ENCODE assay signal across 28 cellular contexts in genomic region chr4:101594588-101594987, GRCh38.
DNase-seq lines count a peak whose midpoint lies in the region; ATAC-seq, FAIRE-seq and TF ChIP-seq lines count a peak whose summit lies in the region.
"Had no signal": no experiment of that assay in that cellular context is flagged by ENCODE, and none has a peak within 500 bp of the region (broad histone marks: within the 10 kb centered on the region; RNA-seq: fewer than 3 reads in every experiment).

No MANE protein-coding gene starts in this region.

- no peaks in the 10 kb centered on the region for H3K4me1 Mint-ChIP-seq in activated naive CD8-positive, alpha-beta T cell treated with anti-CD3 and anti-CD28 coated beads, Interleukin-2, amount 50 U/mL, for 24 hours

- no peak for TF ChIP-seq CTCF in Peyer's patch (IDR thresholded peaks at IDR 0.05)

- FAIRE-seq in small intestine (lab: Jason Lieb, UNC) = no peak
- FAIRE-seq: A204.1, GM12878, GM12892, GM18507 had no signal

- H3K27ac ChIP-seq in Peyer's patch (no peak overlapping the region), small intestine (ENCODE audit: low read depth in 1 of 2, low read length in 1 of 2) (no peak overlapping the region)
- H3K27ac ChIP-seq: BLaER1 had no signal

- no peaks in the 10 kb centered on the region for H3K27me3 Mint-ChIP-seq in activated naive CD8-positive, alpha-beta T cell treated with anti-CD3 and anti-CD28 coated beads, Interleukin-2, amount 50 U/mL, for 24 hours

- no peaks in the 10 kb centered on the region for H3K36me3 ChIP-seq in Peyer's patch
- no peaks in the 10 kb centered on the region for H3K36me3 ChIP-seq in small intestine (ENCODE audit: control insufficient read depth in 2 of 2, insufficient read depth in 2 of 2, low read length in 2 of 2)
- H3K36me3 ChIP-seq: BE2C, BLaER1 had no signal

- no peaks in the 10 kb centered on the region for H3K4me1 ChIP-seq in Peyer's patch
- no peaks in the 10 kb centered on the region for H3K4me1 ChIP-seq in small intestine (ENCODE audit: control insufficient read depth in 2 of 2, insufficient read depth in 1 of 2, low read depth in 1 of 2, low read length in 1 of 2)
- H3K4me1 ChIP-seq: BE2C, BLaER1 had no signal

- H3K4me3 Mint-ChIP-seq in activated naive CD8-positive, alpha-beta T cell treated with anti-CD3 and anti-CD28 coated beads, Interleukin-2, amount 50 U/mL, for 24 hours = no peak overlapping the region
- H3K4me3 Mint-ChIP-seq: CD14-positive monocyte; CD4-positive, alpha-beta memory T cell; CD4-positive, CD25-positive, alpha-beta regulatory T cell; CD8-positive, alpha-beta memory T cell had no signal

- 34 to 81% (median 57%) methylated on average over 10 to 11 of the region's 11 CpGs for WGBS in small intestine, 3 donors

- no peaks in the 10 kb centered on the region for H3K9me3 ChIP-seq in Peyer's patch
- H3K9me3 ChIP-seq in small intestine (ENCODE audit: control insufficient read depth, low read depth) = no peaks in the 10 kb centered on the region
- H3K9me3 ChIP-seq: BE2C, BLaER1 had no signal

- TF ChIP-seq POLR2A in Peyer's patch (IDR thresholded peaks at IDR 0.05) = no peak

- no peak overlapping the region for H3K4me3 ChIP-seq in Peyer's patch
- no peak overlapping the region for H3K4me3 ChIP-seq in small intestine (ENCODE audit: low read depth in 1 of 2, low read length in 2 of 2)
- H3K4me3 ChIP-seq: BLaER1, GM12878 had no signal

- H3K9me3 Mint-ChIP-seq in activated naive CD8-positive, alpha-beta T cell treated with anti-CD3 and anti-CD28 coated beads, Interleukin-2, amount 50 U/mL, for 24 hours = no peaks in the 10 kb centered on the region
- H3K9me3 Mint-ChIP-seq: CD4-positive, alpha-beta memory T cell; CD4-positive, CD25-positive, alpha-beta regulatory T cell; CD8-positive, alpha-beta memory T cell had no signal

- H3K27ac Mint-ChIP-seq in activated naive CD8-positive, alpha-beta T cell treated with anti-CD3 and anti-CD28 coated beads, Interleukin-2, amount 50 U/mL, for 24 hours = no peak overlapping the region
- H3K27ac Mint-ChIP-seq: CD14-positive monocyte; CD4-positive, alpha-beta memory T cell; CD4-positive, CD25-positive, alpha-beta regulatory T cell; CD8-positive, alpha-beta memory T cell had no signal

- ATAC-seq in left colon (peak; percentile 99), GM21717 (IDR thresholded peaks at IDR 0.05; ENCODE audit: unreplicated experiment) (no peak), GM19351 (IDR thresholded peaks at IDR 0.05; ENCODE audit: unreplicated experiment) (no peak)
- ATAC-seq in activated naive CD8-positive, alpha-beta T cell treated with anti-CD3 and anti-CD28 coated beads, Interleukin-2, amount 50 U/mL, for 24 hours = no peak
- ATAC-seq: GM12878 had no signal

- no peaks in the 10 kb centered on the region for H3K36me3 Mint-ChIP-seq in activated naive CD8-positive, alpha-beta T cell treated with anti-CD3 and anti-CD28 coated beads, Interleukin-2, amount 50 U/mL, for 24 hours (ENCODE audit: low read depth)
- H3K36me3 Mint-ChIP-seq: CD14-positive monocyte; CD4-positive, alpha-beta memory T cell; CD4-positive, CD25-positive, alpha-beta regulatory T cell; CD8-positive, alpha-beta memory T cell had no signal

- DNase-seq in Peyer's patch = peak in 2 of 3 donors; percentile 65 to 74
- peak; percentile 64 for DNase-seq in left colon
- DNase-seq in small intestine = peak; percentile 56
- DNase-seq in activated naive CD8-positive, alpha-beta T cell treated with anti-CD3 and anti-CD28 coated beads, Interleukin-2, amount 50 U/mL, for 24 hours = no peak
- DNase-seq in OCI-M1 (lab: John Stamatoyannopoulos, UW) = no peak
- DNase-seq: 8988T; ACHN; BE2C; C1 segment of cervical spinal cord; CD4-positive, alpha-beta memory T cell; CD4-positive, CD25-positive, alpha-beta regulatory T cell; CD8-positive, alpha-beta memory T cell; COR-L47; DMS 273 treated with DMSO at 0.1 percent for 48 hours; DMS153; DMS53; DMS79; DND-41; EL; GDM1 had no signal

- H3K27me3 ChIP-seq in Peyer's patch (no peaks in the 10 kb centered on the region), small intestine (ENCODE audit: control insufficient read depth in 2 of 2, insufficient read depth in 2 of 2, low read length in 2 of 2) (no peaks in the 10 kb centered on the region)
- H3K27me3 ChIP-seq: BE2C, BLaER1 had no signal

- intact Hi-C loops in left colon (cut with DNase I, micrococcal nuclease) = no loop called here

Comparison
In these comparisons a context has a peak if more than half of its experiments do, and no peak if none do; other contexts are left out.
1. DNase-seq: peak in Peyer's patch (2 of 3), left colon (2 of 2) and small intestine (single experiment); none in activated naive CD8-positive, alpha-beta T cell treated with anti-CD3 and anti-CD28 coated beads, Interleukin-2, amount 50 U/mL, for 24 hours (single experiment) and OCI-M1 (single experiment).